In the genomic region with DNA sequence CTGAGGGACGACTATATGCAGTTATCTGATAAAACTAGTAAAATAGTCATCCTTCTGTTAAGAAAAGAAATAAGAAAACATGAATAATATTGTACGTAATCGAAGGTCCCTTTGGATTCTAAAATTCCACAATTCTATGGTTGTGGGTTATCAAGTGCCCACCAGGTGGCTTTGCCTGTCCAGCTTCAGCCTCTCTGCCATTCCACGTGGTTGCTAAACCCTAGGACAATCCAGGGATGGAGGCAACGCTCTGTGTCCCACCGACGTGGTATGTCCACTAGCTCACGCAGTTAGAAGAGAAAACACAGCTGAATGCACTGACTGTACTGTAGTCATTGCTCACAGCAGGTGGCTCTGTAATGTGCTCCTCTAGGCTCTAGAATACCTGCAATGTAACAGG, we compare ENCODE assay signal across 15 cellular contexts.
"Had no signal": no experiment of that assay in that cellular context is flagged by ENCODE, and none has a peak within 500 bp of the region (broad histone marks: within the 10 kb centered on the region; RNA-seq: fewer than 3 reads in every experiment).

No MANE protein-coding gene starts in this region.

- ATAC-seq: activated naive CD4-positive, alpha-beta T cell treated with anti-CD3 and anti-CD28 coated beads, Interleukin-2, amount 50 U/mL, for 72 hours; activated T-cell treated with anti-CD3 and anti-CD28 coated beads, Interleukin-2, amount 50 U/mL, for 4 hours; foreskin keratinocyte; natural killer cell; psoas muscle had no signal

- DNase-seq: activated CD4-positive, alpha-beta memory T cell treated with anti-CD3 and anti-CD28 coated beads for 36 hours; activated CD4-positive, alpha-beta T cell treated with anti-CD3 and anti-CD28 coated beads for 1 hour; activated effector memory CD4-positive, alpha-beta T cell treated with anti-CD3 and anti-CD28 coated beads, Interleukin-2, amount 50 U/mL, for 16 hours; activated T-cell treated with anti-CD3 and anti-CD28 coated beads, Interleukin-2, amount 50 U/mL, for 4 hours; dorsolateral prefrontal cortex; esophagus squamous epithelium; foreskin keratinocyte; head of caudate nucleus; natural killer cell; occipital lobe; psoas muscle; stimulated activated CD4-positive, alpha-beta T cell treated with anti-CD3 and anti-CD28 coated beads, Interleukin-12 subunit alpha, Interleukin-12 subunit beta, amount 100 ng/mL, for 4 hours; stimulated activated naive CD4-positive, alpha-beta T cell treated with Interleukin-2 at 50 U/mL for 16 hours had no signal

- H3K9me3 ChIP-seq: esophagus squamous epithelium, psoas muscle, suprapubic skin had no signal

- H3K4me3 ChIP-seq: dorsolateral prefrontal cortex, esophagus squamous epithelium, psoas muscle, suprapubic skin had no signal

- H3K27me3 ChIP-seq: dorsolateral prefrontal cortex, esophagus squamous epithelium, foreskin keratinocyte, suprapubic skin had no signal

- H3K9me3 Mint-ChIP-seq: activated CD4-positive, alpha-beta memory T cell treated with anti-CD3 and anti-CD28 coated beads for 36 hours; activated T-cell treated with anti-CD3 and anti-CD28 coated beads, Interleukin-2, amount 50 U/mL, for 4 hours had no signal

- H3K27ac ChIP-seq: dorsolateral prefrontal cortex, esophagus squamous epithelium, foreskin keratinocyte, psoas muscle, suprapubic skin had no signal

- H3K36me3 ChIP-seq: suprapubic skin had no signal

- H3K27me3 Mint-ChIP-seq: activated CD4-positive, alpha-beta memory T cell treated with anti-CD3 and anti-CD28 coated beads for 36 hours had no signal

- H3K4me1 ChIP-seq: esophagus squamous epithelium, foreskin keratinocyte, psoas muscle, suprapubic skin had no signal

- H3K4me3 Mint-ChIP-seq: activated CD4-positive, alpha-beta memory T cell treated with anti-CD3 and anti-CD28 coated beads for 36 hours; activated T-cell treated with anti-CD3 and anti-CD28 coated beads, Interleukin-2, amount 50 U/mL, for 4 hours; natural killer cell had no signal

- H3K27ac Mint-ChIP-seq: activated CD4-positive, alpha-beta memory T cell treated with anti-CD3 and anti-CD28 coated beads for 36 hours; activated naive CD4-positive, alpha-beta T cell treated with anti-CD3 and anti-CD28 coated beads, Interleukin-2, amount 50 U/mL, for 72 hours had no signal
